In genomic region chr1:203643213-203644045, GRCh38 we compare ENCODE assay signal across 2 cellular contexts.
TF ChIP-seq lines count a peak whose summit lies in the region.

No MANE protein-coding gene starts in this region.

TF ChIP-seq in SK-N-SH, 30 proteins besides CTCF, POLR2A, EP300 and RAD21 (continued from another document):
- TF ChIP-seq POLR2AphosphoS5 (IDR thresholded peaks at IDR 0.05; ENCODE audit: low read depth, low read length) (no peak), FOXM1 (IDR thresholded peaks at IDR 0.05; ENCODE audit: low read depth) (no peak), JUND (IDR thresholded peaks at IDR 0.05) (no peak), GATA2 (CRISPR knock-in tag; IDR thresholded peaks at IDR 0.05) (no peak), RXRA (IDR thresholded peaks at IDR 0.05; ENCODE audit: borderline replicate concordance, low read depth) (no peak), EZH2phosphoT487 (IDR thresholded peaks at IDR 0.05; ENCODE audit: borderline replicate concordance, low read depth) (no peak), TEAD4 (IDR thresholded peaks at IDR 0.05; ENCODE audit: borderline replicate concordance, insufficient read depth) (no peak), ELF1 (IDR thresholded peaks at IDR 0.05) (no peak), YY1 (IDR thresholded peaks at IDR 0.05; ENCODE audit: low read depth) (no peak), RFX5 (IDR thresholded peaks at IDR 0.05; ENCODE audit: low read length) (no peak), CHD2 (IDR thresholded peaks at IDR 0.05; ENCODE audit: low read length, partially characterized antibody) (no peak), TCF12 (IDR thresholded peaks at IDR 0.05) (no peak), FOXJ3 (CRISPR knock-in tag; IDR thresholded peaks at IDR 0.05) (no peak), MXI1 (IDR thresholded peaks at IDR 0.05; ENCODE audit: low read depth, low read length) (no peak)
- TF ChIP-seq, protein P1, sequence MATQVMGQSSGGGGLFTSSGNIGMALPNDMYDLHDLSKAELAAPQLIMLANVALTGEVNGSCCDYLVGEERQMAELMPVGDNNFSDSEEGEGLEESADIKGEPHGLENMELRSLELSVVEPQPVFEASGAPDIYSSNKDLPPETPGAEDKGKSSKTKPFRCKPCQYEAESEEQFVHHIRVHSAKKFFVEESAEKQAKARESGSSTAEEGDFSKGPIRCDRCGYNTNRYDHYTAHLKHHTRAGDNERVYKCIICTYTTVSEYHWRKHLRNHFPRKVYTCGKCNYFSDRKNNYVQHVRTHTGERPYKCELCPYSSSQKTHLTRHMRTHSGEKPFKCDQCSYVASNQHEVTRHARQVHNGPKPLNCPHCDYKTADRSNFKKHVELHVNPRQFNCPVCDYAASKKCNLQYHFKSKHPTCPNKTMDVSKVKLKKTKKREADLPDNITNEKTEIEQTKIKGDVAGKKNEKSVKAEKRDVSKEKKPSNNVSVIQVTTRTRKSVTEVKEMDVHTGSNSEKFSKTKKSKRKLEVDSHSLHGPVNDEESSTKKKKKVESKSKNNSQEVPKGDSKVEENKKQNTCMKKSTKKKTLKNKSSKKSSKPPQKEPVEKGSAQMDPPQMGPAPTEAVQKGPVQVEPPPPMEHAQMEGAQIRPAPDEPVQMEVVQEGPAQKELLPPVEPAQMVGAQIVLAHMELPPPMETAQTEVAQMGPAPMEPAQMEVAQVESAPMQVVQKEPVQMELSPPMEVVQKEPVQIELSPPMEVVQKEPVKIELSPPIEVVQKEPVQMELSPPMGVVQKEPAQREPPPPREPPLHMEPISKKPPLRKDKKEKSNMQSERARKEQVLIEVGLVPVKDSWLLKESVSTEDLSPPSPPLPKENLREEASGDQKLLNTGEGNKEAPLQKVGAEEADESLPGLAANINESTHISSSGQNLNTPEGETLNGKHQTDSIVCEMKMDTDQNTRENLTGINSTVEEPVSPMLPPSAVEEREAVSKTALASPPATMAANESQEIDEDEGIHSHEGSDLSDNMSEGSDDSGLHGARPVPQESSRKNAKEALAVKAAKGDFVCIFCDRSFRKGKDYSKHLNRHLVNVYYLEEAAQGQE (IDR thresholded peaks at IDR 0.05; ENCODE audit: low read depth, low read length) = no peak

TF ChIP-seq in SK-N-SH treated with all-trans-retinoic acid at 6 μM for 48 hours, 23 proteins besides CTCF, POLR2A, EP300 and RAD21 (continued from another document):
- TF ChIP-seq TSHZ2 (CRISPR knock-in tag; IDR thresholded peaks at IDR 0.05) (no peak), GLIS3 (CRISPR knock-in tag; IDR thresholded peaks at IDR 0.05) (no peak), TCF4 (CRISPR knock-in tag; IDR thresholded peaks at IDR 0.05; ENCODE audit: borderline replicate concordance) (no peak)
